ENCODE assay signal across 8 cellular contexts in genomic region chr7:100568936-100569844, GRCh38. TPM values are rescaled to one million over a fixed set of nuclear protein-coding genes. Genes with fewer than 3 reads are reported as not detected.
DNase-seq lines count a peak whose midpoint lies in the region; ATAC-seq and TF ChIP-seq lines count a peak whose summit lies in the region.

No MANE protein-coding gene starts in this region.

- H3K9me3 Mint-ChIP-seq in activated CD4-positive, alpha-beta T cell treated with anti-CD3 and anti-CD28 coated beads, Interleukin-2, amount 10 ng/mL, durations not matched to agents 7 days and 5 days, result no peaks in the 10 kb centered on the region

- H3K27me3 ChIP-seq in effector memory CD4-positive, alpha-beta T cell (replicated peaks; ENCODE audit: control insufficient read depth, insufficient read depth, low read length, poor library complexity, severe bottlenecking), result no peaks in the 10 kb centered on the region
- H3K27me3 ChIP-seq in thoracic aorta (replicated peaks; ENCODE audit: insufficient read depth), result no peaks in the 10 kb centered on the region

- H3K4me1 ChIP-seq in effector memory CD4-positive, alpha-beta T cell (ENCODE audit: control insufficient read depth, insufficient read depth, low read length, poor library complexity, severe bottlenecking), result peaks cover 37% of the 10 kb centered on the region
- peaks cover 8 to 14% of the 10 kb centered on the region in 2 donors for H3K4me1 ChIP-seq in thoracic aorta (ENCODE audit: control insufficient read depth in 1 of 2, low read depth in 2 of 2)

- peak overlapping the region; percentile 9 for H3K27ac Mint-ChIP-seq in activated CD4-positive, alpha-beta T cell treated with anti-CD3 and anti-CD28 coated beads, Interleukin-2, amount 10 ng/mL, durations not matched to agents 7 days and 5 days

- peaks cover 49% of the 10 kb centered on the region for H3K4me1 Mint-ChIP-seq in activated CD4-positive, alpha-beta T cell treated with anti-CD3 and anti-CD28 coated beads, Interleukin-2, amount 10 ng/mL, durations not matched to agents 7 days and 5 days

- ATAC-seq in thoracic aorta (ENCODE audit: insufficient number of reproducible peaks, low FRiP score, low read depth) (no peak), GM19452 (IDR thresholded peaks at IDR 0.05; ENCODE audit: unreplicated experiment) (no peak)

- peak; percentile 71 for TF ChIP-seq CTCF in GM12872 (IDR thresholded peaks at IDR 0.05; ENCODE audit: insufficient read depth, low read depth, low read length)
- TF ChIP-seq CTCF in thoracic aorta (IDR thresholded peaks at IDR 0.05), result peak; percentile 38

- H3K4me3 Mint-ChIP-seq in activated CD4-positive, alpha-beta T cell treated with anti-CD3 and anti-CD28 coated beads, Interleukin-2, amount 10 ng/mL, durations not matched to agents 7 days and 5 days, result no peak overlapping the region

- H3K27me3 Mint-ChIP-seq in activated CD4-positive, alpha-beta T cell treated with anti-CD3 and anti-CD28 coated beads, Interleukin-2, amount 10 ng/mL, durations not matched to agents 7 days and 5 days, result no peaks in the 10 kb centered on the region

- DNase-seq in NCI-H1092 (lab: John Stamatoyannopoulos, UW), result peak; percentile 61
- peak; percentile 39 for DNase-seq in activated CD4-positive, alpha-beta T cell treated with anti-CD3 and anti-CD28 coated beads, Interleukin-2, amount 10 ng/mL, durations not matched to agents 7 days and 5 days
- DNase-seq in effector memory CD4-positive, alpha-beta T cell, result peak in 2 of 3 donors; percentile 19 to 33
- peak; percentile 68 for DNase-seq in midbrain (lab: John Stamatoyannopoulos, UW)
- no peak for DNase-seq in thoracic aorta (ENCODE audit: low spot score)
- DNase-seq in DMS114 treated with DMSO at 0.1 percent for 48 hours (lab: John Stamatoyannopoulos, UW; ENCODE audit: unreplicated experiment), result no peak

- POLR2A ChIA-PET in activated CD4-positive, alpha-beta T cell treated with anti-CD3 and anti-CD28 coated beads, Interleukin-2, amount 10 ng/mL, durations not matched to agents 7 days and 5 days (lab: Charles Lee), result no interaction called here

- H3K36me3 Mint-ChIP-seq in activated CD4-positive, alpha-beta T cell treated with anti-CD3 and anti-CD28 coated beads, Interleukin-2, amount 10 ng/mL, durations not matched to agents 7 days and 5 days (ENCODE audit: low read depth), result peaks cover 8% of the 10 kb centered on the region

- peak overlapping the region; percentile 30 for H3K4me3 ChIP-seq in effector memory CD4-positive, alpha-beta T cell (ENCODE audit: insufficient read depth, low read depth, low read length, poor library complexity, severe bottlenecking)
- peak overlapping the region; percentile 70 for H3K4me3 ChIP-seq in thoracic aorta

- peaks cover 10% of the 10 kb centered on the region for H3K36me3 ChIP-seq in effector memory CD4-positive, alpha-beta T cell (ENCODE audit: control insufficient read depth, insufficient read depth, low read length)
- peaks cover 6% of the 10 kb centered on the region for H3K36me3 ChIP-seq in thoracic aorta

- CTCF ChIA-PET in activated CD4-positive, alpha-beta T cell treated with anti-CD3 and anti-CD28 coated beads, Interleukin-2, amount 10 ng/mL, durations not matched to agents 7 days and 5 days (lab: Charles Lee), result interaction anchor here (1.1 to 2.1 kb wide), 5 partner anchors 10 to 92 kb away, joined by 3 to 13 read pairs (median 5); partner anchors contain the start of gene AGFG2

- peak overlapping the region; percentile 52 for H3K27ac ChIP-seq in effector memory CD4-positive, alpha-beta T cell (ENCODE audit: insufficient read depth, low read length, poor library complexity, severe bottlenecking)
- peak overlapping the region; percentile 38 to 44 for H3K27ac ChIP-seq in thoracic aorta

- H3K9me3 ChIP-seq in effector memory CD4-positive, alpha-beta T cell (ENCODE audit: control insufficient read depth, low read length), result no peaks in the 10 kb centered on the region
- no peaks in the 10 kb centered on the region for H3K9me3 ChIP-seq in thoracic aorta

RNA-seq across cellular contexts. Expression of gene SAP25, which starts 4.5 kb away (rescaled TPM):
- total RNA-seq in activated CD4-positive, alpha-beta T cell treated with anti-CD3 and anti-CD28 coated beads, Interleukin-2, amount 10 ng/mL, durations not matched to agents 7 days and 5 days, result 10 to 100 TPM; 34.6 to 36.1 TPM
- 1 to 10 TPM in 1 of 2 donors, under 1 TPM in 1; 0.81 to 1.1 TPM for total RNA-seq in thoracic aorta

RNA-seq across cellular contexts. Expression of gene LRCH4, which starts 16.7 kb away (rescaled TPM):
- 100 to 1,000 TPM; 189 to 217 TPM for total RNA-seq in activated CD4-positive, alpha-beta T cell treated with anti-CD3 and anti-CD28 coated beads, Interleukin-2, amount 10 ng/mL, durations not matched to agents 7 days and 5 days
- total RNA-seq in thoracic aorta, result 100 to 1,000 TPM in 1 of 2 donors, 10 to 100 TPM in 1; 99.8 to 131 TPM

RNA-seq across cellular contexts. Expression of gene FBXO24, which starts 16.9 kb away (rescaled TPM):
- 1 to 10 TPM; 1.3 to 1.5 TPM for total RNA-seq in activated CD4-positive, alpha-beta T cell treated with anti-CD3 and anti-CD28 coated beads, Interleukin-2, amount 10 ng/mL, durations not matched to agents 7 days and 5 days
- total RNA-seq in thoracic aorta, result not detected

RNA-seq across cellular contexts. Expression of gene AGFG2, which starts 30.2 kb away (rescaled TPM):
- 10 to 100 TPM; 43.0 to 45.3 TPM for total RNA-seq in activated CD4-positive, alpha-beta T cell treated with anti-CD3 and anti-CD28 coated beads, Interleukin-2, amount 10 ng/mL, durations not matched to agents 7 days and 5 days
- 10 to 100 TPM; 39.4 to 51.6 TPM for total RNA-seq in thoracic aorta

RNA-seq across cellular contexts. Expression of gene PCOLCE, which starts 33.0 kb away (rescaled TPM):
- 10 to 100 TPM; 17.3 to 18.3 TPM for total RNA-seq in activated CD4-positive, alpha-beta T cell treated with anti-CD3 and anti-CD28 coated beads, Interleukin-2, amount 10 ng/mL, durations not matched to agents 7 days and 5 days
- 100 to 1,000 TPM; 130 to 140 TPM for total RNA-seq in thoracic aorta

Comparison
In these comparisons a context has a peak if more than half of its experiments do, and no peak if none do; other contexts are left out.
1. DNase-seq: peak in NCI-H1092 (single experiment), activated CD4-positive, alpha-beta T cell treated with anti-CD3 and anti-CD28 coated beads, Interleukin-2, amount 10 ng/mL, durations not matched to agents 7 days and 5 days (single experiment), effector memory CD4-positive, alpha-beta T cell (2 of 3) and midbrain (single experiment); none in thoracic aorta (single experiment) and DMS114 treated with DMSO at 0.1 percent for 48 hours (single experiment).
2. RNA of gene SAP25, which starts 4.5 kb away (total RNA-seq): 34.6 to 36.1 TPM in activated CD4-positive, alpha-beta T cell treated with anti-CD3 and anti-CD28 coated beads, Interleukin-2, amount 10 ng/mL, durations not matched to agents 7 days and 5 days; 0.81 to 1.1 TPM in thoracic aorta; every median in the first group is over 10 times any median in the second.